8 cellular contexts compared by ENCODE assay signal in genomic region chr17:43545383-43545632, GRCh38. TPM values are rescaled to one million over a fixed set of nuclear protein-coding genes. Genes with fewer than 3 reads are reported as not detected.
DNase-seq lines count a peak whose midpoint lies in the region; ATAC-seq and TF ChIP-seq lines count a peak whose summit lies in the region.

No MANE protein-coding gene starts in this region.

- no peak overlapping the region for H3K9ac ChIP-seq in OCI-LY1 (ENCODE audit: low read length)

- no peak overlapping the region for H2AFZ ChIP-seq in OCI-LY1 (ENCODE audit: low read length)

- DNase-seq in breast epithelium (ENCODE audit: low spot score in 2 of 2) (no peak), lower leg skin (ENCODE audit: low spot score in 2 of 2) (peak in 1 of 2 donors; percentile 91), testis (no peak), RKO (ENCODE audit: low spot score) (no peak), GOT3 (lab: John Stamatoyannopoulos, UW) (no peak), posterior vena cava (ENCODE audit: low spot score) (no peak)

- H3K4me1 ChIP-seq in OCI-LY1 (ENCODE audit: insufficient read depth, low read length, severe bottlenecking) (peaks cover 13% of the 10 kb centered on the region), breast epithelium (peaks cover 0 to 9% of the 10 kb centered on the region in 2 donors), testis (peaks cover 19% of the 10 kb centered on the region)

- H3K9me3 ChIP-seq in OCI-LY1 (ENCODE audit: low read length) (no peaks in the 10 kb centered on the region), breast epithelium (no peaks in the 10 kb centered on the region), testis (no peaks in the 10 kb centered on the region)

- H3K27me3 ChIP-seq in OCI-LY1 (ENCODE audit: insufficient read depth, low read length), result peaks cover 16% of the 10 kb centered on the region
- no peaks in the 10 kb centered on the region for H3K27me3 ChIP-seq in breast epithelium
- H3K27me3 ChIP-seq in testis, result no peaks in the 10 kb centered on the region

- intact Hi-C loops in breast epithelium (cut with DNase I; ENCODE audit: low total_unique reads), result no loop called here
- intact Hi-C loops in lower leg skin (cut with DNase I; ENCODE audit: low total_unique reads), result no loop called here
- intact Hi-C loops in testis (cut with DNase I; ENCODE audit: low total_unique reads), result no loop called here
- intact Hi-C loops in posterior vena cava (cut with DNase I), result no loop called here

- H3K4me2 ChIP-seq in OCI-LY1 (ENCODE audit: low read length), result peak overlapping the region; percentile 84

- no peaks in the 10 kb centered on the region for H3K79me2 ChIP-seq in OCI-LY1 (ENCODE audit: insufficient read depth, low read length)

- TF ChIP-seq CTCF in OCI-LY1 (IDR thresholded peaks at IDR 0.05; ENCODE audit: low read length) (no peak), breast epithelium (IDR thresholded peaks at IDR 0.05) (no peak), lower leg skin (IDR thresholded peaks at IDR 0.05) (no peak), testis (IDR thresholded peaks at IDR 0.05) (no peak)

- H3K9me2 ChIP-seq in OCI-LY1 (ENCODE audit: low read depth, low read length), result no peaks in the 10 kb centered on the region

- H3F3A ChIP-seq in OCI-LY1 (ENCODE audit: insufficient read depth, low read length), result no peaks in the 10 kb centered on the region

- TF ChIP-seq POLR2A in GM18505 (IDR thresholded peaks at IDR 0.05; ENCODE audit: borderline replicate concordance, extremely low read depth, insufficient read depth, insufficient read length) (no peak), breast epithelium (IDR thresholded peaks at IDR 0.05) (no peak), lower leg skin (IDR thresholded peaks at IDR 0.05) (no peak), testis (IDR thresholded peaks at IDR 0.05) (no peak)

- no peaks in the 10 kb centered on the region for H3K36me3 ChIP-seq in OCI-LY1 (ENCODE audit: insufficient read depth, low read length)
- H3K36me3 ChIP-seq in breast epithelium, result no peaks in the 10 kb centered on the region
- no peaks in the 10 kb centered on the region for H3K36me3 ChIP-seq in testis (ENCODE audit: low read depth, missing control alignments)

- H3K27ac ChIP-seq in OCI-LY1 (ENCODE audit: low read depth, low read length, poor library complexity, severe bottlenecking) (no peak overlapping the region), breast epithelium (peak overlapping the region; percentile 82 to 84), testis (no peak overlapping the region)

- H4K20me1 ChIP-seq in OCI-LY1 (ENCODE audit: insufficient read depth, low read length), result no peaks in the 10 kb centered on the region

- peak; percentile 24 for ATAC-seq in GM18505 (IDR thresholded peaks at IDR 0.05; ENCODE audit: unreplicated experiment)

- H3K4me3 ChIP-seq in OCI-LY1 (ENCODE audit: low read depth, low read length, poor library complexity, severe bottlenecking), result peak overlapping the region; percentile 55
- H3K4me3 ChIP-seq in breast epithelium, result peak overlapping the region; percentile 40 to 83 (median 60)
- H3K4me3 ChIP-seq in lower leg skin (ENCODE audit: low read depth, poor library complexity, severe bottlenecking), result peak overlapping the region; percentile 12
- H3K4me3 ChIP-seq in testis, result peak overlapping the region; percentile 24 to 54

- 0 to 1% methylated on average over 1 to 18 of the region's 21 CpGs for WGBS in lower leg skin, 2 donors
- WGBS in testis, 2 donors, result 0% methylated on average over 15 of the region's 21 CpGs; no CpG with 5 or more reads in 1 of the 2 donors

RNA-seq across cellular contexts. Expression of gene ETV4, which starts 0.8 kb away (rescaled TPM):
- total RNA-seq in breast epithelium (1 to 10 TPM in 2 of 3 donors, not detected in 1; 2.0 to 2.9 TPM), lower leg skin (1 to 10 TPM; 3.7 to 8.8 (median 6.5) TPM), testis (1 to 10 TPM; 1.4 to 2.2 TPM), posterior vena cava (1 to 10 TPM in 1 of 2 donors, under 1 TPM in 1; 0.48 to 1.3 TPM)
- polyA plus RNA-seq in testis (ENCODE audit: insufficient read depth, low read depth, low replicate concordance), result 1.6 TPM

Comparison
In these comparisons a context has a peak if more than half of its experiments do, and no peak if none do; other contexts are left out.
1. H3K27ac ChIP-seq: peak in breast epithelium (2 of 2); none in OCI-LY1 (single experiment) and testis (0 of 2).
2. Peak in every context shown above with its lines, with median percentiles within 50 percentile points of each other: H3K4me3 ChIP-seq.